In the genomic region with DNA sequence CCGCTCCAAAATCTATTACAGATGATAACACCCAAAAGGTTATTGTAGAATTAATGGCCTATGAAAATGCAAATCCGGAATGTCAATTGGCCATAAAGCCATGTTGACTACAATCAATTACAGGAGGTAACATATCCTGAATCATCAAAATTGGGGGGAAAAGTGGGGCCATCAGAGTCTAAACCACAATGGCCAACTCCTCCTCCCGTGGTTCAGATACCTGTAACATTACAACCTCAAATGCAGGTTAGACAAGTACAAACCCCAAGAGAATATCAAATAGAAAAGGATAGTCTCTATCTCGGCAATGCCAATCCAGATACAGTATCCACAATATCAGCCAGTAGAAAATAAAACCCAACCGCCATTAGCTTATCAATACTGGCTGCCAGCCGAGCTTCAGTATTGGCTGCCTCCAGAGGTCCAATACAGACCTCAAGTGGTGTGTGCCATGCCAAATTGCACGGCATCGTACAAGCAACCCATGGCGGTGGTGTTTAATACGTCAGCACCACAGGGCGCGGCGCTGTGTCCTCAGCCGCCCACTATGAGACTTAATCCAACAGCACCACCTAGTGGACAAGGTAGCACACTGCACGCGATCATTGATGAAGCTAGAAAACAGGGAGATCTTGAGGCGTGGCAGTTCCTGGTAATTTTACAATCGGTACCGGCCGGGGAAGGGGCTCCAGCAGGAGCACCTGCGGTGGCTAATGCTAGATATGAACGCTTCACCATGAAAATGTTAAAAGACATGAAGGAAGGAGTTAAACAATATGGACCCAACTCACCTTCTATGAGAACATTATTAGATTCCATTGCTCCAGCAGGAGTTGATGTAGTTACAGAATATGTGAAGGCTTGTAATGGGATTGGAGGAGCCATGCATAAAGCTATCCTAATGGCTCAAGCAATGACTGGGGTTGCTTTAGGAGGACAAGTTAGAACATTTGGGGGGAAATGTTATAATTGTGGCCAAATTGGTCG, we compare ENCODE assay signal across 8 cellular contexts. TPM values are rescaled to one million over a fixed set of nuclear protein-coding genes. Genes with fewer than 3 reads are reported as not detected.
DNase-seq lines count a peak whose midpoint lies in the region; FAIRE-seq and TF ChIP-seq lines count a peak whose summit lies in the region.

No MANE protein-coding gene starts in this region.

- TF ChIP-seq CTCF in osteoblast (IDR thresholded peaks at IDR 0.05; ENCODE audit: extremely low read depth, low read depth, low read length), result peak; percentile 95

- DNase-seq in A172 (ENCODE audit: low spot score), result peak; percentile 83
- DNase-seq in GM18507 (ENCODE audit: extremely low spot score, insufficient read length, low read depth), result peak; percentile 52
- peak; percentile 36 for DNase-seq in NCI-H1048 (lab: John Stamatoyannopoulos, UW)
- DNase-seq in SJSA1 (ENCODE audit: low read depth in 1 of 2, low spot score in 2 of 2), result peak; percentile 83 to 86
- DNase-seq in activated gamma-delta T cell (lab: John Stamatoyannopoulos, UW), result peak; percentile 45
- peak; percentile 72 to 80 for DNase-seq in frontal cortex (ENCODE audit: low spot score in 2 of 2)
- DNase-seq in osteoblast (ENCODE audit: insufficient read length, low spot score, missing footprints), result peak; percentile 96
- DNase-seq in substantia nigra (lab: John Stamatoyannopoulos, UW), result peak in 46 of 49 donors; percentile 9 to 97 (median 68)

- H3K27me3 ChIP-seq in SJSA1 (replicated peaks), result no peaks in the 10 kb centered on the region
- no peaks in the 10 kb centered on the region for H3K27me3 ChIP-seq in osteoblast (ENCODE audit: insufficient read depth, low read length)

- H4K20me1 ChIP-seq in osteoblast (ENCODE audit: insufficient read depth, low read length), result peaks cover 39% of the 10 kb centered on the region

- FAIRE-seq in GM18507 (lab: Jason Lieb, UNC) (peak; percentile 97), frontal cortex (lab: Jason Lieb, UNC) (no peak)

- H3K36me3 ChIP-seq in SJSA1 (0 out of 2 replicates have a peak, but pooled peaks cover 6% of the 10 kb centered on the region), osteoblast (ENCODE audit: insufficient read depth, low read length) (peaks cover 23% of the 10 kb centered on the region)

- H3K4me1 ChIP-seq in SJSA1 (replicated peaks) (peaks cover 5% of the 10 kb centered on the region; the same call in 1 of the 2 replicates), osteoblast (ENCODE audit: insufficient read depth, low read length) (peaks cover 8% of the 10 kb centered on the region)

- peak overlapping the region; percentile 80 for H3K4me2 ChIP-seq in osteoblast (ENCODE audit: insufficient read depth, low read length)

- H2AFZ ChIP-seq in osteoblast (ENCODE audit: low read length), result peak overlapping the region; percentile 77

- H3K79me2 ChIP-seq in osteoblast (ENCODE audit: insufficient read depth, low read length), result peaks cover 44% of the 10 kb centered on the region

- H3K27ac ChIP-seq in SJSA1 (no peak overlapping the region), osteoblast (ENCODE audit: low read depth, low read length) (peak overlapping the region; percentile 43), substantia nigra (ENCODE audit: low read depth, low read length, poor library complexity, severe bottlenecking) (peak overlapping the region; percentile 37)

- H3K9me3 ChIP-seq in SJSA1 (replicated peaks) (no peaks in the 10 kb centered on the region), osteoblast (ENCODE audit: low read depth, low read length) (no peaks in the 10 kb centered on the region)

- no peak overlapping the region for H3K4me3 ChIP-seq in SJSA1
- H3K4me3 ChIP-seq in osteoblast (ENCODE audit: insufficient read depth, low read length), result peak overlapping the region; percentile 60

RNA-seq across cellular contexts. Expression of a gene that starts 15.2 kb away (rescaled TPM):
- 41.3 and 41.6 TPM in 2 replicates for total RNA-seq in A172 (2014; rRNA removed; shearing (Covaris generic))
- total RNA-seq in SJSA1 (2014; rRNA removed; shearing (Covaris generic)), result 14.7 and 17.6 TPM in 2 replicates
- total RNA-seq in frontal cortex (22.8 TPM), osteoblast (48.3 and 56.5 TPM in 2 replicates)

RNA-seq across cellular contexts. Expression of a gene that starts 37.1 kb away (rescaled TPM):
- 1.7 and 3.5 TPM in 2 replicates for total RNA-seq in A172 (2014; rRNA removed; shearing (Covaris generic))
- total RNA-seq in SJSA1 (2014; rRNA removed; shearing (Covaris generic)), result not detected in 2 replicates
- not detected for total RNA-seq in frontal cortex
- not detected in 2 replicates for total RNA-seq in osteoblast

RNA-seq across cellular contexts. Expression of a gene that starts 42.2 kb away (rescaled TPM):
- 39.2 and 47.4 TPM in 2 replicates for total RNA-seq in A172 (2014; rRNA removed; shearing (Covaris generic))
- 29.9 and 44.0 TPM in 2 replicates for total RNA-seq in SJSA1 (2014; rRNA removed; shearing (Covaris generic))
- total RNA-seq in frontal cortex (18.3 TPM), osteoblast (1.5 and 1.8 TPM in 2 replicates)

RNA-seq across cellular contexts. Expression of a gene that starts 43.9 kb away (rescaled TPM):
- 66.3 and 88.4 TPM in 2 replicates for total RNA-seq in A172 (2014; rRNA removed; shearing (Covaris generic))
- 72.0 and 82.4 TPM in 2 replicates for total RNA-seq in SJSA1 (2014; rRNA removed; shearing (Covaris generic))
- total RNA-seq in frontal cortex (46.5 TPM), osteoblast (38.7 and 43.6 TPM in 2 replicates)

RNA-seq across cellular contexts. Expression of a gene that starts 53.3 kb away (rescaled TPM):
- total RNA-seq in A172 (2014; rRNA removed; shearing (Covaris generic)), result 50.8 and 63.1 TPM in 2 replicates
- 66.4 and 80.8 TPM in 2 replicates for total RNA-seq in SJSA1 (2014; rRNA removed; shearing (Covaris generic))
- total RNA-seq in frontal cortex (1.2 TPM), osteoblast (1.4 and 2.1 TPM in 2 replicates)

Comparison
In these comparisons a context has a peak if more than half of its experiments do, and no peak if none do; other contexts are left out.
1. DNase-seq: peak in every context shown above with its lines; median percentile 96 in osteoblast; 84 in SJSA1; 83 in A172; 76 in frontal cortex; 68 in substantia nigra; 52 in GM18507; 45 in activated gamma-delta T cell; 36 in NCI-H1048.